9 cellular contexts compared by ENCODE assay signal in the genomic region with DNA sequence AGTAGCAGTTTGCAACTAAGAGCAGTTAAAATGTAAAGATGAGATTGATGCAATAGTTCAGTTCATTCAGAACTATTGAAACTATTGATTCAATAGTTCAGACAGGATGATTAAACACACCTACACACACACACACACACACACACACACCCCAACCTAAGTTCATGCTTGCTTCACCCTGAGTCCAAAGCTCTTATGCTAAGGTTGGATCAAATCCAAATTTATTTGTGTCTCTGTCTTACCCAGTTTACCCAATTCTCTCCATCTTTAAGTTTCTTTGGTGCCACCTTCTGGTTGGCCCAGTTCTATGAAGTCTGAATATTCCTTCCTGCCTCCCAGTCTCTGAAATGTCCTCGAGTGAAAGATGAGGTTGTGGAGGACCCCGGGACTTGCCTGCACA. TPM values are rescaled to one million over a fixed set of nuclear protein-coding genes. Genes with fewer than 3 reads are reported as not detected.
DNase-seq lines count a peak whose midpoint lies in the region; ATAC-seq, FAIRE-seq and TF ChIP-seq lines count a peak whose summit lies in the region.
"Had no signal": no experiment of that assay in that cellular context is flagged by ENCODE, and none has a peak within 500 bp of the region (broad histone marks: within the 10 kb centered on the region; RNA-seq: fewer than 3 reads in every experiment).

No MANE protein-coding gene starts in this region.

- no peaks in the 10 kb centered on the region for H3K9me3 ChIP-seq in esophagus squamous epithelium

- no peak overlapping the region for H3K4me3 ChIP-seq in esophagus squamous epithelium

- H3K4me1 ChIP-seq in esophagus squamous epithelium = peaks cover 5 to 24% (median 10%) of the 10 kb centered on the region in 3 donors

- no peak overlapping the region for H3K27ac ChIP-seq in esophagus squamous epithelium

- H3K36me3 ChIP-seq in esophagus squamous epithelium = peaks cover 0 to 2% (median 0%) of the 10 kb centered on the region in 3 donors

- no peaks in the 10 kb centered on the region for H3K27me3 ChIP-seq in esophagus squamous epithelium

- TF ChIP-seq CTCF in esophagus squamous epithelium (IDR thresholded peaks at IDR 0.05) = peak in 4 of 6 experiments; percentile 11 to 43 (median 32)

- DNase-seq in stimulated activated naive CD8-positive, alpha-beta T cell treated with anti-CD3 and anti-CD28 coated beads, Interleukin-15, Interleukin-2, amounts not matched to agents 100 U/mL and 50 U/mL, for 24 hours = peak; percentile 27
- DNase-seq in stimulated activated naive CD8-positive, alpha-beta T cell treated with anti-CD3 and anti-CD28 coated beads, Interleukin-15, amount 100 ng/mL, for 72 hours = no peak
- DNase-seq in NCI-H524 treated with DMSO at 0.1 percent for 48 hours (lab: John Stamatoyannopoulos, UW) = peak; percentile 8
- no peak for DNase-seq in esophagus squamous epithelium (lab: John Stamatoyannopoulos, UW)
- no peak for DNase-seq in activated CD4-positive, CD25-positive, alpha-beta regulatory T cell (lab: John Stamatoyannopoulos, UW)
- no peak for DNase-seq in activated T-cell treated with anti-CD3 and anti-CD28 coated beads, Interleukin-2, amount 50 U/mL, for 48 hours
- no peak for DNase-seq in NCI-H2171 treated with DMSO at 0.1 percent for 48 hours (lab: John Stamatoyannopoulos, UW)
- no peak for DNase-seq in frontal cortex (ENCODE audit: low spot score in 2 of 2)

- H3K27ac Mint-ChIP-seq in stimulated activated naive CD8-positive, alpha-beta T cell treated with anti-CD3 and anti-CD28 coated beads, Interleukin-15, amount 100 ng/mL, for 72 hours = no peak overlapping the region

- H3K4me3 Mint-ChIP-seq in stimulated activated naive CD8-positive, alpha-beta T cell treated with anti-CD3 and anti-CD28 coated beads, Interleukin-15, amount 100 ng/mL, for 72 hours = no peak overlapping the region
- H3K4me3 Mint-ChIP-seq: neural crest cell had no signal

- no peaks in the 10 kb centered on the region for H3K27me3 Mint-ChIP-seq in stimulated activated naive CD8-positive, alpha-beta T cell treated with anti-CD3 and anti-CD28 coated beads, Interleukin-15, amount 100 ng/mL, for 72 hours

- intact Hi-C loops in esophagus squamous epithelium (cut with DNase I) = no loop called here

- no peak for FAIRE-seq in frontal cortex (lab: Jason Lieb, UNC)

- no peak for TF ChIP-seq POLR2A in esophagus squamous epithelium (IDR thresholded peaks at IDR 0.05)

- WGBS in esophagus squamous epithelium, 2 donors = 19 to 29% methylated on average over 2 of the region's 2 CpGs

- no peak for ATAC-seq in stimulated activated naive CD8-positive, alpha-beta T cell treated with anti-CD3 and anti-CD28 coated beads, Interleukin-15, Interleukin-2, amounts not matched to agents 100 U/mL and 50 U/mL, for 24 hours
- no peak for ATAC-seq in stimulated activated naive CD8-positive, alpha-beta T cell treated with anti-CD3 and anti-CD28 coated beads, Interleukin-15, amount 100 ng/mL, for 72 hours

- H3K9me3 Mint-ChIP-seq in stimulated activated naive CD8-positive, alpha-beta T cell treated with anti-CD3 and anti-CD28 coated beads, Interleukin-15, amount 100 ng/mL, for 72 hours = no peaks in the 10 kb centered on the region
- H3K9me3 Mint-ChIP-seq: neural crest cell had no signal

- H3K4me1 Mint-ChIP-seq in stimulated activated naive CD8-positive, alpha-beta T cell treated with anti-CD3 and anti-CD28 coated beads, Interleukin-15, amount 100 ng/mL, for 72 hours = peaks cover 32% of the 10 kb centered on the region

RNA-seq across cellular contexts. Expression of a gene that starts 5.1 kb away (rescaled TPM):
- total RNA-seq in esophagus squamous epithelium (10 to 100 TPM; 17.7 to 43.2 (median 34.2) TPM), frontal cortex (1.6 TPM)

RNA-seq across cellular contexts. Expression of a gene that starts 25.9 kb away (rescaled TPM):
- total RNA-seq in esophagus squamous epithelium (under 1 TPM in 2 of 4 donors, not detected in 2; 0.18 to 0.19 TPM), frontal cortex (not detected)

Comparison
In these comparisons a context has a peak if more than half of its experiments do, and no peak if none do; other contexts are left out.
1. DNase-seq: peak in stimulated activated naive CD8-positive, alpha-beta T cell treated with anti-CD3 and anti-CD28 coated beads, Interleukin-15, Interleukin-2, amounts not matched to agents 100 U/mL and 50 U/mL, for 24 hours (single experiment) and NCI-H524 treated with DMSO at 0.1 percent for 48 hours (single experiment); none in stimulated activated naive CD8-positive, alpha-beta T cell treated with anti-CD3 and anti-CD28 coated beads, Interleukin-15, amount 100 ng/mL, for 72 hours (0 of 2), esophagus squamous epithelium (single experiment), activated CD4-positive, CD25-positive, alpha-beta regulatory T cell (0 of 4), activated T-cell treated with anti-CD3 and anti-CD28 coated beads, Interleukin-2, amount 50 U/mL, for 48 hours (0 of 2), NCI-H2171 treated with DMSO at 0.1 percent for 48 hours (single experiment) and frontal cortex (0 of 2).